Comparison of ENCODE assay signal across 1 cellular context in genomic region chr1:25695066-25695990, GRCh38.
TF ChIP-seq lines count a peak whose summit lies in the region.

No MANE protein-coding gene starts in this region.

TF ChIP-seq in GM23338, 12 proteins besides CTCF, POLR2A, EP300 and RAD21 (continued from another document):
- TF ChIP-seq ZNF462 (CRISPR knock-in tag; IDR thresholded peaks at IDR 0.05) (no peak), EZH2phosphoT487 (IDR thresholded peaks at IDR 0.05; ENCODE audit: unreplicated experiment) (no peak), ZNF331 (CRISPR knock-in tag; IDR thresholded peaks at IDR 0.05; ENCODE audit: low read depth) (no peak), EZH2 (IDR thresholded peaks at IDR 0.05; ENCODE audit: low read depth, unreplicated experiment) (no peak), ZNF114 (CRISPR knock-in tag; IDR thresholded peaks at IDR 0.05) (no peak), JUNB (IDR thresholded peaks at IDR 0.05; ENCODE audit: unreplicated experiment) (no peak), POLR2AphosphoS5 (IDR thresholded peaks at IDR 0.05; ENCODE audit: low read depth) (no peak)
